9 cellular contexts compared by ENCODE assay signal in the genomic region with DNA sequence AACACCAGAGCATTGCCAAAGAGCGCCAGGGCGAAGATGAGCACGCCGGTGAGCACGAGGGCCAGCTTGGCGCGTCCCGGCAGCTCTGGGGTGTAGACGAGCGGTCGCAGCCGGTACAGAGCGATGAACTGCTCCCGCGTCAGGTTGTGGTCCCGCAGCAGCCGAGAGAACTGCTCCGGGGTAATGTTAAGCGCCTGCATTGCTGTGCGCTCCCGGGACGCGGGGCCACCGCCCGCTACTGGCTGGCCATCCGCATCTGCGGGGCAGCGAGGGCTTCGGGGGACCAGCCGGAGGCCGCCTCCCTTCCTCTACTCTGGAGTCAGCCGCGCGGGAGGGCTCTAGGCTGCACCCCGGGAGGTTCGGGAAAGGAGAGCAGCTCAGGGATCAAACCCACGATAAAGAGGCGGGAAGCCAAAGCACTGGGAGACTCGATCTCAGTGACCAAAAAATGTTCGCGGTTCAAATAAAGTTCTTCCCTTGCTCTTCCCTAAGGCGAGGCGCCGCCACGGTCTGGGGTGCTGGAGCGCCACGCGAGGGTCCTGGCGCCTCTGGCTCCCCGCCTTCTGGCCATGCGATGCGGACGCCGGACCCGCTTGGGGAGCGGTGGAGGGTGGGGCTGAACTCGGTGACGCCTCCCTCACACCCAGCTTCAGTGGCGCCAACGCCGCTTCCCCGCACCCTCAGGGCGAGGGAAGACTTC. TPM values are rescaled to one million over a fixed set of nuclear protein-coding genes. Genes with fewer than 3 reads are reported as not detected.
DNase-seq lines count a peak whose midpoint lies in the region; ATAC-seq and TF ChIP-seq lines count a peak whose summit lies in the region.
"Had no signal": no experiment of that assay in that cellular context is flagged by ENCODE, and none has a peak within 500 bp of the region (broad histone marks: within the 10 kb centered on the region; RNA-seq: fewer than 3 reads in every experiment).

Gene QRFPR, minus strand, starts transcription at position 571 of the 700 bp plus-strand sequence. Its CDS starts 371 bp downstream, at position 200.

- no peaks in the 10 kb centered on the region for H3K9me3 Mint-ChIP-seq in activated T-cell treated with anti-CD3 and anti-CD28 coated beads, Interleukin-2, amount 50 U/mL, for 72 hours

- CTCF ChIA-PET in HEK293T (lab: Yijun Ruan, JAX), result interaction anchor here (1.1 kb wide), 1 partner anchor 10 kb away, joined by 4 read pairs; no protein-coding TSS in a partner anchor

- H3K4me3 ChIP-seq in skeletal muscle cell (ENCODE audit: low read depth, low read length) (peak within 1 kb of the TSS; percentile 40), transverse colon (peak within 1 kb of the TSS in 2 of 4 donors; percentile 12 to 42)
- H3K4me3 ChIP-seq: SJSA1 had no signal

- peaks cover 0 to 4% of the 10 kb centered on the region in 2 donors for H3K36me3 Mint-ChIP-seq in activated T-cell treated with anti-CD3 and anti-CD28 coated beads, Interleukin-2, amount 50 U/mL, for 72 hours (ENCODE audit: insufficient read depth in 2 of 2)

- no peaks in the 10 kb centered on the region for H3K36me3 ChIP-seq in transverse colon
- H3K36me3 ChIP-seq: SJSA1 had no signal

- H3K4me1 ChIP-seq in transverse colon, result peaks cover 0 to 11% (median 3%) of the 10 kb centered on the region in 4 donors

- DNase-seq in HEK293T (ENCODE audit: extremely low spot score) (peak; percentile 61), left ventricle myocardium superior (peak; percentile 69), skeletal muscle cell (ENCODE audit: low read depth) (no peak), transverse colon (no peak), KBM-7 (no peak), A172 (ENCODE audit: low spot score) (no peak), DMS114 treated with DMSO at 0.1 percent for 48 hours (lab: John Stamatoyannopoulos, UW; ENCODE audit: unreplicated experiment) (no peak)
- DNase-seq in activated T-cell treated with anti-CD3 and anti-CD28 coated beads, Interleukin-2, amount 50 U/mL, for 72 hours, result peak in 1 of 2 donors; percentile 6

- H3K27me3 ChIP-seq in transverse colon, result peaks cover 51% of the 10 kb centered on the region

- POLR2A ChIA-PET in HEK293T (lab: Yijun Ruan, JAX), result no interaction called here

- TF ChIP-seq CTCF in transverse colon (IDR thresholded peaks at IDR 0.05), result no peak

- in situ Hi-C loops in transverse colon (cut with MboI; ENCODE audit: low pct_ligation_motif_present in 1 of 4, low pct_unique_long_range_greater_than_20kb in 1 of 4, low sequenced_read_pairs in 3 of 4), result no loop called here
- in situ Hi-C loops in KBM-7 (cut with MboI; ENCODE audit: low pct_unique_long_range_greater_than_20kb, low sequenced_read_pairs), result no loop called here

- no peaks in the 10 kb centered on the region for H3K9me3 ChIP-seq in transverse colon
- H3K9me3 ChIP-seq: SJSA1 had no signal

- intact Hi-C loops in left ventricle myocardium superior (cut with micrococcal nuclease) (no loop called here), transverse colon (cut with DNase I; ENCODE audit: low total_unique reads) (no loop called here)

- H3K27me3 Mint-ChIP-seq in activated T-cell treated with anti-CD3 and anti-CD28 coated beads, Interleukin-2, amount 50 U/mL, for 72 hours (ENCODE audit: low read depth), result peaks cover 73% of the 10 kb centered on the region

- no peak within 1 kb of the TSS for H3K27ac Mint-ChIP-seq in activated T-cell treated with anti-CD3 and anti-CD28 coated beads, Interleukin-2, amount 50 U/mL, for 72 hours

- H3K4me1 Mint-ChIP-seq in activated T-cell treated with anti-CD3 and anti-CD28 coated beads, Interleukin-2, amount 50 U/mL, for 72 hours (ENCODE audit: low read depth), result peaks cover 10% of the 10 kb centered on the region

- ATAC-seq in activated T-cell treated with anti-CD3 and anti-CD28 coated beads, Interleukin-2, amount 50 U/mL, for 72 hours (replicated peaks in 1 of 2), result peak; percentile 55 to 58
- peak; percentile 95 for ATAC-seq in left ventricle myocardium superior

- 18% methylated on average over 61 of the region's 63 CpGs; no CpG with 5 or more reads in 1 of the 2 donors for WGBS in transverse colon (ENCODE audit: low coverage in 1 of 2), 2 donors

- no peak within 1 kb of the TSS for H3K27ac ChIP-seq in transverse colon
- H3K27ac ChIP-seq: SJSA1 had no signal

- no peak for TF ChIP-seq EP300 in transverse colon (IDR thresholded peaks at IDR 0.05; ENCODE audit: low read depth)

- no peak for TF ChIP-seq POLR2A in transverse colon (IDR thresholded peaks at IDR 0.05)

- peak within 1 kb of the TSS; percentile 71 to 74 for H3K4me3 Mint-ChIP-seq in activated T-cell treated with anti-CD3 and anti-CD28 coated beads, Interleukin-2, amount 50 U/mL, for 72 hours

TF ChIP-seq in HEK293T, 16 proteins besides CTCF, POLR2A, EP300 and RAD21:
- TF ChIP-seq L3MBTL2 (conservative IDR thresholded peaks at IDR 0.05) (peak; percentile 93), FOXA1 (IDR thresholded peaks at IDR 0.05) (no peak)
TF ChIP-seq in HEK293T: peak in this region for 1.

RNA-seq across cellular contexts. Expression of gene QRFPR, which starts in this region (rescaled TPM):
- not detected for total RNA-seq in activated T-cell treated with anti-CD3 and anti-CD28 coated beads, Interleukin-2, amount 50 U/mL, for 72 hours
- total RNA-seq in left ventricle myocardium superior, result 2.6 TPM
- total RNA-seq in transverse colon, result under 1 TPM in 1 of 4 donors, not detected in 3; 0.82 TPM
- not detected in 2 replicates for total RNA-seq in A172 (2014; rRNA removed; shearing (Covaris generic))
- total RNA-seq: SJSA1 had no signal

Comparison
In these comparisons a context has a peak if more than half of its experiments do, and no peak if none do; other contexts are left out.
1. Peak in ATAC-seq in activated T-cell treated with anti-CD3 and anti-CD28 coated beads, Interleukin-2, amount 50 U/mL, for 72 hours; RNA of the gene not detected or under 1 TPM.
2. DNase-seq: peak in HEK293T (single experiment) and left ventricle myocardium superior (single experiment); none in skeletal muscle cell (single experiment), transverse colon (single experiment), KBM-7 (single experiment), A172 (single experiment) and DMS114 treated with DMSO at 0.1 percent for 48 hours (single experiment).